In the genomic region with DNA sequence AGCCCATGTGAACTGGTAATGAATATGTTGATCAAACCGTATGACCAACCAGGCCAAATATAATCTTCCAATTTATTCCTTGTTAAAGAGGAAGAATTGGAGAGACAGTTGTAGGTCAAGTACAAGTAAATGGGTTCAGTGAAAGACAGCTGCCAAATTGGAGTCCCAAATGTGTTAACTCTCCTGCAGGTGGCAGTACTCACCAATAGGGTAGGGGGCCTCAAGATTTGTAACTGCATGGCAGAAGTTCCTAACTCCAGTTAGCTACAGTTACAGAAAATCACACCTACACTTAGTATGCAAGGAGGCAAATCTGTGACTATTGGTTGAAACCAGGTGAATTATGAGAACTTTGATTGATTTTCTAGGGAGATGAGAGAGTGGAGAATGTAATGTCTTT, we compare ENCODE assay signal across 10 cellular contexts.
DNase-seq lines count a peak whose midpoint lies in the region; ATAC-seq and TF ChIP-seq lines count a peak whose summit lies in the region.
"Had no signal": no experiment of that assay in that cellular context is flagged by ENCODE, and none has a peak within 500 bp of the region (broad histone marks: within the 10 kb centered on the region; RNA-seq: fewer than 3 reads in every experiment).

No MANE protein-coding gene starts in this region.

- H3K27ac ChIP-seq in DND-41 (ENCODE audit: low read length) (no peak overlapping the region), OCI-LY3 (ENCODE audit: low read length) (no peak overlapping the region)

- TF ChIP-seq CTCF in DND-41 (IDR thresholded peaks at IDR 0.05; ENCODE audit: borderline replicate concordance, extremely low read depth, low read length, poor library complexity, severe bottlenecking), result peak; percentile 25
- peak; percentile 66 for TF ChIP-seq CTCF in OCI-LY3 (IDR thresholded peaks at IDR 0.05; ENCODE audit: low read depth, low read length)
- TF ChIP-seq CTCF in Caco-2 (IDR thresholded peaks at IDR 0.05; ENCODE audit: insufficient read depth in 1 of 2, low read depth in 1 of 2, low read length in 1 of 2, severe bottlenecking in 1 of 2, unreplicated experiment in 1 of 2), result peak in 1 of 2 experiments; percentile 25
- TF ChIP-seq CTCF in GM13976 (IDR thresholded peaks at IDR 0.05; ENCODE audit: borderline replicate concordance, control extremely low read depth, extremely low read depth, insufficient read depth, missing control alignments), result no peak

- H3K4me2 ChIP-seq in DND-41 (ENCODE audit: insufficient read depth, low read length) (no peak overlapping the region), OCI-LY3 (ENCODE audit: low read length) (no peak overlapping the region)

- no peaks in the 10 kb centered on the region for H3K4me1 ChIP-seq in DND-41 (ENCODE audit: insufficient read depth, low read length)
- peaks cover 4% of the 10 kb centered on the region; the same call in 1 of the 2 replicates for H3K4me1 ChIP-seq in OCI-LY3 (ENCODE audit: low read length)
- no peaks in the 10 kb centered on the region for H3K4me1 ChIP-seq in Caco-2

- H3K79me2 ChIP-seq in DND-41 (ENCODE audit: insufficient read depth, low read length) (no peaks in the 10 kb centered on the region), OCI-LY3 (ENCODE audit: low read length) (no peaks in the 10 kb centered on the region)

- BruUV-seq in Caco-2 (replicated peaks; lab: Mats Ljungman, UMichigan), result no TSS peak

- H3K36me3 Mint-ChIP-seq in Caco-2 (ENCODE audit: insufficient read depth, unreplicated experiment), result no peaks in the 10 kb centered on the region
- H3K36me3 Mint-ChIP-seq: naive thymus-derived CD4-positive, alpha-beta T cell had no signal

- no peaks in the 10 kb centered on the region for H4K20me1 ChIP-seq in DND-41 (ENCODE audit: insufficient read depth, low read length)
- no peaks in the 10 kb centered on the region for H4K20me1 ChIP-seq in OCI-LY3 (ENCODE audit: insufficient read depth, low read length)

- POLR2A ChIA-PET in Caco-2 (lab: Charles Lee), result no interaction called here

- H3K9ac ChIP-seq in DND-41 (ENCODE audit: low read depth, low read length) (no peak overlapping the region), OCI-LY3 (ENCODE audit: low read length) (no peak overlapping the region)

- no peak overlapping the region for H3K4me3 ChIP-seq in DND-41 (ENCODE audit: low read depth in 1 of 2, low read length in 2 of 2)
- no peak overlapping the region for H3K4me3 ChIP-seq in OCI-LY3 (ENCODE audit: low read length)
- H3K4me3 ChIP-seq in Caco-2 (ENCODE audit: low read depth, low read length), result no peak overlapping the region

- H3K27ac Mint-ChIP-seq in Caco-2 (ENCODE audit: unreplicated experiment), result no peak overlapping the region
- H3K27ac Mint-ChIP-seq: naive thymus-derived CD4-positive, alpha-beta T cell had no signal

- no peak overlapping the region for H3K4me3 Mint-ChIP-seq in Caco-2 (ENCODE audit: unreplicated experiment)
- H3K4me3 Mint-ChIP-seq: naive thymus-derived CD4-positive, alpha-beta T cell had no signal

- no peaks in the 10 kb centered on the region for H3K27me3 Mint-ChIP-seq in Caco-2 (ENCODE audit: insufficient read depth, unreplicated experiment)
- H3K27me3 Mint-ChIP-seq: naive thymus-derived CD4-positive, alpha-beta T cell had no signal

- in situ Hi-C loops in GM13976 (cut with MboI; ENCODE audit: low sequenced_read_pairs, unreplicated experiment), result no loop called here

- no peaks in the 10 kb centered on the region for H3K4me1 Mint-ChIP-seq in Caco-2 (ENCODE audit: low read depth, unreplicated experiment)

- no peaks in the 10 kb centered on the region for H3K9me3 ChIP-seq in DND-41 (ENCODE audit: insufficient read depth, low read length, severe bottlenecking)
- no peaks in the 10 kb centered on the region for H3K9me3 ChIP-seq in OCI-LY3 (ENCODE audit: insufficient read depth, low read length)
- H3K9me3 ChIP-seq in Caco-2, result no peaks in the 10 kb centered on the region

- ATAC-seq in DND-41 (ENCODE audit: insufficient read depth, low read depth) (no peak), GM18868 (IDR thresholded peaks at IDR 0.05; ENCODE audit: unreplicated experiment) (peak; percentile 59)
- ATAC-seq: naive thymus-derived CD4-positive, alpha-beta T cell had no signal

- no peaks in the 10 kb centered on the region for H3K36me3 ChIP-seq in DND-41 (ENCODE audit: insufficient read depth, low read length)
- H3K36me3 ChIP-seq in OCI-LY3 (replicated peaks; ENCODE audit: low read depth, low read length), result no peaks in the 10 kb centered on the region
- no peaks in the 10 kb centered on the region for H3K36me3 ChIP-seq in Caco-2 (ENCODE audit: control insufficient read depth, insufficient read depth, low read length)

- H3K27me3 ChIP-seq in DND-41 (ENCODE audit: insufficient read depth, low read length, poor library complexity) (no peaks in the 10 kb centered on the region), OCI-LY3 (ENCODE audit: low read depth, low read length) (no peaks in the 10 kb centered on the region), Caco-2 (replicated peaks; ENCODE audit: control insufficient read depth, insufficient read depth, low read length) (no peaks in the 10 kb centered on the region)

- H2AFZ ChIP-seq in DND-41 (ENCODE audit: low read depth, low read length) (no peak overlapping the region), OCI-LY3 (ENCODE audit: low read depth, low read length) (no peak overlapping the region)

- no peak for DNase-seq in DND-41
- DNase-seq in islet precursor cell, result peak; percentile 56
- DNase-seq in Caco-2, result no peak
- no peak for DNase-seq in activated T-cell treated with anti-CD3 and anti-CD28 coated beads, Interleukin-2, amount 50 U/mL, for 1 hour
- no peak for DNase-seq in GM13976 (ENCODE audit: low spot score)
- DNase-seq: activated CD4-positive, alpha-beta T cell treated with anti-CD3 and anti-CD28 coated beads, Interleukin-2, amount 50 U/mL, for 1 hour; kidney glomerular epithelial cell; naive thymus-derived CD4-positive, alpha-beta T cell had no signal

- CTCF ChIA-PET in Caco-2 (lab: Charles Lee), result no interaction called here

- intact Hi-C loops in Caco-2 (cut with micrococcal nuclease; ENCODE audit: unreplicated experiment), result loop anchor here (1.0 kb wide), 2 partner anchors 107 to 248 kb away; no protein-coding TSS in a partner anchor

- no peaks in the 10 kb centered on the region for H3K9me3 Mint-ChIP-seq in Caco-2 (ENCODE audit: unreplicated experiment)
